Comparison of ENCODE assay signal across 21 cellular contexts in genomic region chr9:109048822-109049221, GRCh38.
"Had no signal": no experiment of that assay in that cellular context is flagged by ENCODE, and none has a peak within 500 bp of the region (broad histone marks: within the 10 kb centered on the region; RNA-seq: fewer than 3 reads in every experiment).

No MANE protein-coding gene starts in this region.

- H3K27me3 Mint-ChIP-seq: IgD-negative memory B cell had no signal

- FAIRE-seq: HTR-8/SVneo, K562 had no signal

- H3K4me1 Mint-ChIP-seq: IgD-negative memory B cell had no signal

- DNase-seq: Kasumi-1, MM.1S, NCI-H1092 treated with DMSO at 0.1 percent for 48 hours, NCI-H1436, NCI-H187, NCI-H2029, NCI-H2081 treated with DMSO at 0.1 percent for 48 hours, NCI-H2171, NCI-H226, NCI-H446, NCI-H510A, NCI-H524 treated with DMSO at 0.1 percent for 48 hours, NCI-H69, NCI-H774, PC-3, SHP77, SK-N-SH had no signal

- ATAC-seq: K562, Panc1, PC-3 had no signal

- H3K9me3 Mint-ChIP-seq: IgD-negative memory B cell had no signal

- H3K27ac Mint-ChIP-seq: IgD-negative memory B cell had no signal

- H3K4me3 Mint-ChIP-seq: IgD-negative memory B cell had no signal
